Comparison of ENCODE assay signal across 31 cellular contexts in the genomic region with DNA sequence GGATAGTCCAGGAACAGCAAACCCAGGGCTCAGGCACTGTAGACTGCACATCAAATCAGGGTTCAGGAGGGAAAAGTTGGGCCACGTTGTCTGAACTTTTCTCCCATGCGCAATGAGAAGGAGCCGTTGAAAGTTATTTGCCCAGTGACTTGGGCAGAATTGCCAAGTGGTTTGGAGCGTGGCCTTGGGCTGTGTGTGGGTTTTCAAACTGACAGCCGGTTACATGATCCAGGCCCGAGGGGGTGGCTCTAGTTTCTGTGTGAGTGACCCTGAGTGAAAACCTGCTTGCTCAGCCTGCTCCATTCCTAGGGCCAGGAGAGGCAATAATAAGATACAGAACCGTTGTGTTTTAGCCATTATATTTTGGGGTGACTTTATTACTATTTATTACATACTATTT. TPM values are rescaled to one million over a fixed set of nuclear protein-coding genes. Genes with fewer than 3 reads are reported as not detected.
DNase-seq lines count a peak whose midpoint lies in the region; ATAC-seq and TF ChIP-seq lines count a peak whose summit lies in the region.
"Had no signal": no experiment of that assay in that cellular context is flagged by ENCODE, and none has a peak within 500 bp of the region (broad histone marks: within the 10 kb centered on the region; RNA-seq: fewer than 3 reads in every experiment).

No MANE protein-coding gene starts in this region.

- no peaks in the 10 kb centered on the region for H3K9me3 ChIP-seq in esophagus muscularis mucosa
- H3K9me3 ChIP-seq: breast epithelium, right lobe of liver had no signal

- 41% methylated on average over 7 of the region's 7 CpGs for WGBS in esophagus muscularis mucosa

- TF ChIP-seq CTCF in esophagus muscularis mucosa (IDR thresholded peaks at IDR 0.05), result no peak
- TF ChIP-seq CTCF in GM20000 (IDR thresholded peaks at IDR 0.05; ENCODE audit: extremely low read depth, missing control alignments), result no peak

- H3K27ac ChIP-seq in esophagus muscularis mucosa (replicated peaks in 1 of 4), result peak overlapping the region in 3 of 4 donors; percentile 22 to 45 (median 38)
- H3K27ac ChIP-seq: breast epithelium, coronary artery, foreskin keratinocyte, hepatocyte, HL-60, right lobe of liver had no signal

- TF ChIP-seq EP300 in esophagus muscularis mucosa (IDR thresholded peaks at IDR 0.05), result no peak

- ATAC-seq in HG03280 (IDR thresholded peaks at IDR 0.05; ENCODE audit: unreplicated experiment), result no peak
- ATAC-seq: effector memory CD8-positive, alpha-beta T cell; foreskin keratinocyte; GM23338; left lobe of liver; natural killer cell; right lobe of liver had no signal

- H3K36me3 ChIP-seq in esophagus muscularis mucosa, result peaks cover 0 to 6% (median 0%) of the 10 kb centered on the region in 4 donors
- H3K36me3 ChIP-seq: breast epithelium, right lobe of liver had no signal

- DNase-seq in Daoy (ENCODE audit: low read depth), result peak; percentile 33
- no peak for DNase-seq in esophagus muscularis mucosa (ENCODE audit: extremely low spot score)
- DNase-seq in islet precursor cell, result peak; percentile 85
- peak; percentile 43 for DNase-seq in posterior vena cava (ENCODE audit: low spot score)
- no peak for DNase-seq in GM20000 (ENCODE audit: low spot score)
- DNase-seq in DMS114 treated with DMSO at 0.1 percent for 48 hours (lab: John Stamatoyannopoulos, UW; ENCODE audit: unreplicated experiment), result no peak
- DNase-seq in NCI-H1092 (lab: John Stamatoyannopoulos, UW), result no peak
- DNase-seq: activated CD4-positive, alpha-beta T cell treated with anti-CD3 and anti-CD28 coated beads, Interleukin-2, amount 10 ng/mL, durations not matched to agents 7 days and 5 days; activated T-cell treated with anti-CD3 and anti-CD28 coated beads, Interleukin-2, amount 50 U/mL, for 24 hours; CD4-positive, CD25-positive, alpha-beta regulatory T cell; effector memory CD8-positive, alpha-beta T cell; erythroblast; foreskin keratinocyte; Kasumi-1; MV-4-11; natural killer cell; NCI-H146; NCI-H446 treated with DMSO at 0.1 percent for 48 hours; occipital lobe; SHP77; stimulated activated naive CD4-positive, alpha-beta T cell had no signal

- no peak overlapping the region for H3K4me3 ChIP-seq in esophagus muscularis mucosa
- H3K4me3 ChIP-seq: breast epithelium, coronary artery, GM23338, hepatocyte, right lobe of liver had no signal

- no peaks in the 10 kb centered on the region for H3K27me3 ChIP-seq in esophagus muscularis mucosa
- H3K27me3 ChIP-seq: breast epithelium, hepatocyte, right lobe of liver had no signal

- no peak for TF ChIP-seq POLR2A in esophagus muscularis mucosa (IDR thresholded peaks at IDR 0.05; ENCODE audit: low read depth)

- intact Hi-C loops in esophagus muscularis mucosa (cut with DNase I), result no loop called here
- intact Hi-C loops in posterior vena cava (cut with DNase I), result no loop called here

- peaks cover 22 to 37% (median 27%) of the 10 kb centered on the region in 4 donors for H3K4me1 ChIP-seq in esophagus muscularis mucosa
- H3K4me1 ChIP-seq: breast epithelium, foreskin keratinocyte, right lobe of liver had no signal

RNA-seq across cellular contexts. Expression of a gene that starts 20.3 kb away (rescaled TPM):
- 1.2 and 2.3 TPM in 2 replicates for total RNA-seq in Daoy (2014; rRNA removed; shearing (Covaris generic))
- 1 to 10 TPM in 1 of 4 donors, under 1 TPM in 1, not detected in 2; 0.63 to 3.0 TPM for total RNA-seq in esophagus muscularis mucosa
- 1 to 10 TPM in 1 of 2 donors, not detected in 1; 2.3 TPM for total RNA-seq in posterior vena cava
- total RNA-seq: CD4-positive, CD25-positive, alpha-beta regulatory T cell; foreskin keratinocyte; GM23338; hepatocyte; natural killer cell; occipital lobe; OCI-LY7; temporal lobe had no signal

RNA-seq across cellular contexts. Expression of a gene that starts 51.4 kb away (rescaled TPM):
- 23.4 and 23.7 TPM in 2 replicates for total RNA-seq in Daoy (2014; rRNA removed; shearing (Covaris generic))
- total RNA-seq in esophagus muscularis mucosa (10 to 100 TPM; 10.1 to 21.0 (median 12.1) TPM), posterior vena cava (10 to 100 TPM; 12.6 to 14.6 TPM)

RNA-seq across cellular contexts. Expression of a gene that starts 56.2 kb away (rescaled TPM):
- 0.34 and 0.54 TPM in 2 replicates for total RNA-seq in Daoy (2014; rRNA removed; shearing (Covaris generic))
- total RNA-seq in esophagus muscularis mucosa, result 10 to 100 TPM; 18.4 to 53.6 (median 31.7) TPM
- 10 to 100 TPM in 1 of 2 donors, 1 to 10 TPM in 1; 5.8 to 13.0 TPM for total RNA-seq in posterior vena cava
- total RNA-seq: activated CD4-positive, alpha-beta T cell treated with anti-CD3 and anti-CD28 coated beads, Interleukin-2, amount 10 ng/mL, durations not matched to agents 7 days and 5 days; left lobe of liver had no signal

Comparison
In these comparisons a context has a peak if more than half of its experiments do, and no peak if none do; other contexts are left out.
1. DNase-seq: peak in Daoy (single experiment), islet precursor cell (single experiment) and posterior vena cava (single experiment); none in esophagus muscularis mucosa (single experiment), GM20000 (single experiment), DMS114 treated with DMSO at 0.1 percent for 48 hours (single experiment) and NCI-H1092 (single experiment).